16 cellular contexts compared by ENCODE assay signal in the genomic region with DNA sequence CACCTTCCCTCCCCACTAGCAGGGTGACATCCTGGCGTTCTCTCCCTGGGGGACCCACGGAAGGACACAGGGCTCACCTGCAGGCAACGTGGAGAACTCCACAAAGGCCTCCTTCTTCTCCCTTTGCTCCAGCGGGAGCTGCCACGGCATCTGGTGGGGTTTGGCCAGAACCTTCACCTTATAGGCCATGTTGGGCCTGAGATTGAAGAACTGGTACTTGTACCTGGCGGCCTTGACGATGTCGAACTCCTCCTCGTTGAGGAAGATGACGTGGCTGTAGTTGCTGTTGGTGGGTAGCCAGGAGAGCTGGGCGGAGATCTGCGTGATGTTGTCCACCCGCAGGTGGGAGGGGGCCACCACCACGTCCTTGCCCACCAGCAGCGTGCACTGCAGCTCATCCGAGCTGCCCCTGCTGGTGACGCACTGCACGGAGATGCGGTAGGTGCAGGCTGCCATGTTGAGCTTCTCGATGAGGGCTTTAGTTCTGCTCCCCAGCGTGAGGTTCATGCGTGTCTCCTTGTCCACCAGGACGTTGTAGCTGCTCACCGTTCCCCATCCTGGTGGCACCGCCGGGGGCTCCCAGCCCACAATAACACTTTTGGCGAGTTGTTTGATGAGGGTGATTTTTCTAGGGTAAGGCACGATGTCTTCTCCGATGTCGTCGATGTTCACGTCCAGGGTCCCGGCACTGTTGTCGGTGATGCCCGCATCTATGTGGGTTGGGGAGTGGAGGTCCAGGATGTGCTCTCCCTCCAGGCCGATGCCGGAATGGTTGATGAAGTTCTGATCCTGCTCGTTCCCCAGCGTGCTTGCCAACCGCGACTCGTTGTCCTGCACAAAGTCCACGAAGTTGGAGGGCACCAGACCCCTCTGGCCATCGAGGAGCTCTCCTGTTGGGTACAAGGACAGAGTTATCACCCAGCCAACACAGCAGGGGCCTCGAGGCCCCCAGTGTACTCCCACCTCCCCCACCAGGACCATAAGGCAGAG.
DNase-seq lines count a peak whose midpoint lies in the region; ATAC-seq and TF ChIP-seq lines count a peak whose summit lies in the region.
"Had no signal": no experiment of that assay in that cellular context is flagged by ENCODE, and none has a peak within 500 bp of the region (broad histone marks: within the 10 kb centered on the region; RNA-seq: fewer than 3 reads in every experiment).

No MANE protein-coding gene starts in this region.

- no peak overlapping the region for H3K4me3 ChIP-seq in lower lobe of right lung
- H3K4me3 ChIP-seq: A549, BLaER1 had no signal

- no peaks in the 10 kb centered on the region for H3K36me3 Mint-ChIP-seq in stimulated activated effector memory CD8-positive, alpha-beta T cell treated with anti-CD3 and anti-CD28 coated beads, Interleukin-12 subunit alpha, Interleukin-12 subunit beta, amount 100 ng/mL, for 72 hours
- H3K36me3 Mint-ChIP-seq: CD8-positive, alpha-beta T cell had no signal

- no peaks in the 10 kb centered on the region for H3K27me3 ChIP-seq in lower lobe of right lung (ENCODE audit: low read depth)
- H3K27me3 ChIP-seq: BLaER1 had no signal

- H3K4me3 Mint-ChIP-seq in stimulated activated effector memory CD8-positive, alpha-beta T cell treated with anti-CD3 and anti-CD28 coated beads, Interleukin-12 subunit alpha, Interleukin-12 subunit beta, amount 100 ng/mL, for 72 hours = no peak overlapping the region
- H3K4me3 Mint-ChIP-seq: CD8-positive, alpha-beta T cell; H9; IgD-negative memory B cell had no signal

- no peak overlapping the region for H3K27ac ChIP-seq in lower lobe of right lung
- H3K27ac ChIP-seq: 22Rv1, A549, BLaER1 had no signal

- H3K4me1 ChIP-seq in lower lobe of right lung = no peaks in the 10 kb centered on the region
- H3K4me1 ChIP-seq: A549, BLaER1 had no signal

- H3K36me3 ChIP-seq in lower lobe of right lung = no peaks in the 10 kb centered on the region
- H3K36me3 ChIP-seq: BLaER1 had no signal

- H3K4me1 Mint-ChIP-seq in stimulated activated effector memory CD8-positive, alpha-beta T cell treated with anti-CD3 and anti-CD28 coated beads, Interleukin-12 subunit alpha, Interleukin-12 subunit beta, amount 100 ng/mL, for 72 hours = no peaks in the 10 kb centered on the region
- H3K4me1 Mint-ChIP-seq: IgD-negative memory B cell had no signal

- H3K27ac Mint-ChIP-seq in stimulated activated effector memory CD8-positive, alpha-beta T cell treated with anti-CD3 and anti-CD28 coated beads, Interleukin-12 subunit alpha, Interleukin-12 subunit beta, amount 100 ng/mL, for 72 hours = no peak overlapping the region
- H3K27ac Mint-ChIP-seq: CD8-positive, alpha-beta T cell; H9; IgD-negative memory B cell had no signal

- DNase-seq in Right ventricle myocardium superior = peak; percentile 17
- no peak for DNase-seq in left ventricle myocardium superior
- DNase-seq in lower lobe of right lung = peak; percentile 29
- peak; percentile 61 for DNase-seq in posterior vena cava (ENCODE audit: low spot score)
- DNase-seq in ACHN = no peak
- no peak for DNase-seq in stimulated activated effector memory CD8-positive, alpha-beta T cell treated with anti-CD3 and anti-CD28 coated beads, Interleukin-12 subunit alpha, Interleukin-12 subunit beta, amount 100 ng/mL, for 72 hours (ENCODE audit: low spot score in 2 of 2)
- DNase-seq: Calu3; CD8-positive, alpha-beta T cell; DMS79 treated with DMSO at 0.1 percent for 48 hours; GF-D8; H9 had no signal

- in situ Hi-C loops in ACHN (cut with HindIII; ENCODE audit: low pct_ligation_motif_present, low pct_unique_long_range_greater_than_20kb, low sequenced_read_pairs) = no loop called here

- no peak for TF ChIP-seq CTCF in lower lobe of right lung (IDR thresholded peaks at IDR 0.05)

- no peaks in the 10 kb centered on the region for H3K9me3 ChIP-seq in lower lobe of right lung
- H3K9me3 ChIP-seq: A549 had no signal

- peaks cover 6% of the 10 kb centered on the region for H3K9me3 Mint-ChIP-seq in stimulated activated effector memory CD8-positive, alpha-beta T cell treated with anti-CD3 and anti-CD28 coated beads, Interleukin-12 subunit alpha, Interleukin-12 subunit beta, amount 100 ng/mL, for 72 hours
- H3K9me3 Mint-ChIP-seq: CD8-positive, alpha-beta T cell had no signal

- ATAC-seq in Right ventricle myocardium superior (ENCODE audit: poor library complexity) (no peak), left ventricle myocardium superior (no peak), lower lobe of right lung (no peak), GM21619 (IDR thresholded peaks at IDR 0.05; ENCODE audit: unreplicated experiment) (no peak)
- no peak for ATAC-seq in stimulated activated effector memory CD8-positive, alpha-beta T cell treated with anti-CD3 and anti-CD28 coated beads, Interleukin-12 subunit alpha, Interleukin-12 subunit beta, amount 100 ng/mL, for 72 hours
- ATAC-seq: A549; CD8-positive, alpha-beta T cell had no signal

- intact Hi-C loops in Right ventricle myocardium superior (cut with DNase I) = no loop called here
- intact Hi-C loops in left ventricle myocardium superior (cut with micrococcal nuclease) = no loop called here
- intact Hi-C loops in lower lobe of right lung (cut with DNase I) = no loop called here
- intact Hi-C loops in posterior vena cava (cut with DNase I) = no loop called here

Comparison
In these comparisons a context has a peak if more than half of its experiments do, and no peak if none do; other contexts are left out.
1. DNase-seq: peak in Right ventricle myocardium superior (single experiment), lower lobe of right lung (single experiment) and posterior vena cava (single experiment); none in left ventricle myocardium superior (single experiment), ACHN (single experiment) and stimulated activated effector memory CD8-positive, alpha-beta T cell treated with anti-CD3 and anti-CD28 coated beads, Interleukin-12 subunit alpha, Interleukin-12 subunit beta, amount 100 ng/mL, for 72 hours (0 of 2).